ENCODE assay signal across 1 cellular context in genomic region chr7:29989257-29989995, GRCh38.
TF ChIP-seq lines count a peak whose summit lies in the region.

SCRN1 (minus strand) TSS chr7:29989801; CDS start chr7:29969067, 20,734 bp downstream.

TF ChIP-seq in HepG2, 621 proteins besides CTCF, POLR2A, EP300 and RAD21 (continued from another document and continues in another):
- TF ChIP-seq ZNF234 (CRISPR knock-in tag; conservative IDR thresholded peaks at IDR 0.05) (no peak), ZNF773 (CRISPR knock-in tag; IDR thresholded peaks at IDR 0.05; ENCODE audit: borderline replicate concordance) (no peak), ZHX2 (IDR thresholded peaks at IDR 0.05; ENCODE audit: low read depth) (no peak), ZHX2 (CRISPR knock-in tag; IDR thresholded peaks at IDR 0.05; ENCODE audit: borderline replicate concordance) (no peak), POLR2G (IDR thresholded peaks at IDR 0.05; ENCODE audit: low read depth, low read length) (no peak), ZKSCAN1 (IDR thresholded peaks at IDR 0.05; ENCODE audit: low read length) (no peak), TGIF2 (CRISPR knock-in tag; IDR thresholded peaks at IDR 0.05) (no peak), EHMT2 (IDR thresholded peaks at IDR 0.05; ENCODE audit: borderline replicate concordance, low read depth, low read length) (no peak), POGK (CRISPR knock-in tag; conservative IDR thresholded peaks at IDR 0.05) (no peak; the same call in 1 of the 2 replicates), PHB2 (IDR thresholded peaks at IDR 0.05; ENCODE audit: partially characterized antibody) (no peak), IKZF5 (CRISPR knock-in tag; IDR thresholded peaks at IDR 0.05) (peak; percentile 9; the same call in 1 of the 2 replicates), ZNF878 (CRISPR knock-in tag; IDR thresholded peaks at IDR 0.05) (no peak), ZNF770 (CRISPR knock-in tag; IDR thresholded peaks at IDR 0.05) (no peak), U2AF1 (optimal IDR thresholded peaks at IDR 0.05; ENCODE audit: low read depth, low read length) (no peak), ZNF501 (CRISPR knock-in tag; IDR thresholded peaks at IDR 0.05) (no peak), RARA (CRISPR knock-in tag; IDR thresholded peaks at IDR 0.05) (no peak), AFF4 (CRISPR knock-in tag; IDR thresholded peaks at IDR 0.05) (no peak), WIZ (CRISPR knock-in tag; IDR thresholded peaks at IDR 0.05) (no peak), ZNF691 (CRISPR knock-in tag; IDR thresholded peaks at IDR 0.05; ENCODE audit: borderline replicate concordance, low read depth) (no peak), HMGA1 (CRISPR knock-in tag; conservative IDR thresholded peaks at IDR 0.05) (no peak), CREB1 (IDR thresholded peaks at IDR 0.05) (no peak), CREB1 (CRISPR knock-in tag; IDR thresholded peaks at IDR 0.05) (no peak), TSC22D2 (CRISPR knock-in tag; IDR thresholded peaks at IDR 0.05; ENCODE audit: borderline replicate concordance) (no peak), ZNF274 (CRISPR knock-in tag; IDR thresholded peaks at IDR 0.05) (no peak), MZF1 (CRISPR knock-in tag; IDR thresholded peaks at IDR 0.05; ENCODE audit: borderline replicate concordance) (no peak), ZNF564 (CRISPR knock-in tag; IDR thresholded peaks at IDR 0.05) (no peak), ZNF614 (CRISPR knock-in tag; IDR thresholded peaks at IDR 0.05; ENCODE audit: borderline replicate concordance) (no peak), ZNF709 (CRISPR knock-in tag; IDR thresholded peaks at IDR 0.05) (no peak; the same call in 1 of the 2 replicates), GPBP1L1 (CRISPR knock-in tag; IDR thresholded peaks at IDR 0.05) (no peak), SSRP1 (CRISPR knock-in tag; IDR thresholded peaks at IDR 0.05) (no peak), ZNF704 (CRISPR knock-in tag; IDR thresholded peaks at IDR 0.05; ENCODE audit: borderline replicate concordance) (no peak), FOXO4 (CRISPR knock-in tag; conservative IDR thresholded peaks at IDR 0.05) (no peak), NFRKB (IDR thresholded peaks at IDR 0.05) (no peak), FOXA1 (IDR thresholded peaks at IDR 0.05) (no peak), FOXA1 (CRISPR knock-in tag; IDR thresholded peaks at IDR 0.05) (peak; percentile 4; the same call in 1 of the 2 replicates), HNRNPL (IDR thresholded peaks at IDR 0.05; ENCODE audit: low read depth, low read length) (0 out of 2 replicates have a peak, but pooled peaks have one; percentile 11), MEF2D (CRISPR knock-in tag; IDR thresholded peaks at IDR 0.05) (no peak), ZNF362 (CRISPR knock-in tag; IDR thresholded peaks at IDR 0.05; ENCODE audit: borderline replicate concordance) (no peak), ZNF431 (CRISPR knock-in tag; IDR thresholded peaks at IDR 0.05; ENCODE audit: borderline replicate concordance, low read depth) (no peak), KMT2A (CRISPR knock-in tag; IDR thresholded peaks at IDR 0.05) (no peak), ARNT2 (CRISPR knock-in tag; IDR thresholded peaks at IDR 0.05; ENCODE audit: low read depth) (0 out of 2 replicates have a peak, but pooled peaks have one; percentile 34), HNRNPH1 (optimal IDR thresholded peaks at IDR 0.05; ENCODE audit: low read depth, low read length) (no peak), GTF3A (CRISPR knock-in tag; conservative IDR thresholded peaks at IDR 0.05) (no peak), HNF4A (CRISPR knock-in tag; IDR thresholded peaks at IDR 0.05) (0 out of 2 replicates have a peak, but pooled peaks have one; percentile 12)
